ENCODE assay signal across 8 cellular contexts in the genomic region with DNA sequence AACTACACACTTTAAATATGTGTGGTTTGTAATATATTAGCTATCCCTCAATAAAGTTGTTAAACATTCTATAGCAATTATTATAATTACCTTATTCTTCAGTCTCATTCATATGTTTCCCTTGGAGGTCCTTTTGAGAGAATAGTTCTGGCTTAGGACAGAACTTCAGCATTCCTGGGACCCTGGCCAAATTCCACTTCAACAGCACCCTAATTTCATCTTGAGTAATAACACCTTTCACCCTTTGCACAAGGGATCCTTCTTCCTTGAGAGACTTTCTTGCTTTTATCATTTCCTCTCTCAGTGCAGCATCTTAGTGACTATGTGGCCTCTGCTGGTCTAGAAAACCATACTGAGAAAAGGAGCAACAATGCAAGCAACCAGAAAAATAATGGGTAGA.
"Had no signal": no experiment of that assay in that cellular context is flagged by ENCODE, and none has a peak within 500 bp of the region (broad histone marks: within the 10 kb centered on the region; RNA-seq: fewer than 3 reads in every experiment).

No MANE protein-coding gene starts in this region.

- H3K27ac Mint-ChIP-seq: GM23338, H9 had no signal

- DNase-seq: H9, HCEC 1CT, IMR-90 had no signal

- FAIRE-seq: H1, H54, HTR-8/SVneo, K562 had no signal

- ATAC-seq: GM23338, K562 had no signal

- H3K4me2 ChIP-seq: GM23338 had no signal

- H3K4me1 Mint-ChIP-seq: GM23338, H9 had no signal

- H3K9me3 Mint-ChIP-seq: GM23338, H9 had no signal

- H3K4me3 Mint-ChIP-seq: GM23338, H9 had no signal

- H2AFZ ChIP-seq: GM23338 had no signal

- H3K4me3 ChIP-seq: GM23338, K562 had no signal
